2 cellular contexts compared by ENCODE assay signal in the genomic region with DNA sequence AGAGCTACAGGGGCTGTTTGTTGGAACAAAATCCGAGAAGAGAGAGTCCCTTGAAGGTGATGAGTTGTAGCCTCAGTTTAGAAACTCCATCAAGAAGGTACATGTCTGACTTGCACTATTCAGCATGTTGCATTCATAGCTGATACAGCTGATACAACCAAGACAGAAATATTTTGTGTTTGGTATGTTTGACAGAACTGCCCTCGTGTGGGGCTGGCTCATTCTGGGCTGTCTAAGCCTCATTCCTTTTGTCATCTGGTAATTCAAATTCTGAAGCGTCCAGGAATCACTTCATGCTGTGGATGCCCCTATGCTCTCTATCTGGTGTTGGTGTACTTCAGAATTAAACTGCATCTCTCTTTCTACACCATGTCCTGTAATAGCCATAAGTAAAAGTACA.
TF ChIP-seq lines count a peak whose summit lies in the region.

No MANE protein-coding gene starts in this region.

TF ChIP-seq in HCT116, 20 proteins besides CTCF, POLR2A, EP300 and RAD21:
- TF ChIP-seq YY1 (IDR thresholded peaks at IDR 0.05; ENCODE audit: extremely low read depth, insufficient replicate concordance, low read depth, low read length) (no peak), ZFX (IDR thresholded peaks at IDR 0.05) (no peak), ELF1 (IDR thresholded peaks at IDR 0.05; ENCODE audit: borderline replicate concordance, low read depth) (no peak), EZH2phosphoT487 (IDR thresholded peaks at IDR 0.05; ENCODE audit: borderline replicate concordance) (no peak), CEBPB (IDR thresholded peaks at IDR 0.05; ENCODE audit: low read depth) (no peak), SP1 (IDR thresholded peaks at IDR 0.05; ENCODE audit: low read depth) (no peak), FOSL1 (IDR thresholded peaks at IDR 0.05; ENCODE audit: low read depth) (no peak), REST (IDR thresholded peaks at IDR 0.05; ENCODE audit: low read depth) (no peak), ZBTB33 (IDR thresholded peaks at IDR 0.05; ENCODE audit: extremely low read depth, insufficient replicate concordance, low read length) (no peak), MAX (IDR thresholded peaks at IDR 0.05) (no peak), EGR1 (IDR thresholded peaks at IDR 0.05; ENCODE audit: low read depth) (no peak), EZH2 (IDR thresholded peaks at IDR 0.05) (no peak)
- TF ChIP-seq, protein P1, sequence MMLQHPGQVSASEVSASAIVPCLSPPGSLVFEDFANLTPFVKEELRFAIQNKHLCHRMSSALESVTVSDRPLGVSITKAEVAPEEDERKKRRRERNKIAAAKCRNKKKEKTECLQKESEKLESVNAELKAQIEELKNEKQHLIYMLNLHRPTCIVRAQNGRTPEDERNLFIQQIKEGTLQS (IDR thresholded peaks at IDR 0.05), result no peak

TF ChIP-seq in H1, 55 proteins besides CTCF, POLR2A, EP300 and RAD21:
- TF ChIP-seq SP2 (IDR thresholded peaks at IDR 0.05; ENCODE audit: low read length) (no peak), TAF7 (optimal IDR thresholded peaks at IDR 0.05; ENCODE audit: borderline replicate concordance, low read depth, low read length) (no peak), SIRT6 (IDR thresholded peaks at IDR 0.05; ENCODE audit: low read length) (no peak), ZNF274 (IDR thresholded peaks at IDR 0.05; ENCODE audit: borderline replicate concordance, extremely low read depth, low read length) (no peak), CTBP2 (IDR thresholded peaks at IDR 0.05; ENCODE audit: borderline replicate concordance, insufficient read depth, insufficient read length, low read length) (no peak), RBBP5 (IDR thresholded peaks at IDR 0.05; ENCODE audit: borderline replicate concordance, low read depth, low read length) (no peak), POLR2AphosphoS5 (IDR thresholded peaks at IDR 0.05; ENCODE audit: low read depth, low read length) (no peak), KDM5A (IDR thresholded peaks at IDR 0.05; ENCODE audit: low read length) (no peak), POU5F1 (IDR thresholded peaks at IDR 0.05; ENCODE audit: low read depth, low read length) (no peak), KDM1A (IDR thresholded peaks at IDR 0.05; ENCODE audit: borderline replicate concordance, low read length) (no peak), SIN3A (conservative IDR thresholded peaks at IDR 0.05 in 1 of 2, IDR thresholded peaks at IDR 0.05 in 1 of 2; ENCODE audit: low read depth in 1 of 2, low read length in 2 of 2) (no peak), EGR1 (IDR thresholded peaks at IDR 0.05; ENCODE audit: borderline replicate concordance, low read depth, low read length) (no peak), SAP30 (IDR thresholded peaks at IDR 0.05; ENCODE audit: insufficient read depth, insufficient replicate concordance, low read length) (no peak), CEBPB (IDR thresholded peaks at IDR 0.05; ENCODE audit: low read depth, low read length) (no peak), NRF1 (IDR thresholded peaks at IDR 0.05; ENCODE audit: low read depth, low read length) (no peak), YY1 (IDR thresholded peaks at IDR 0.05; ENCODE audit: low read depth, low read length) (no peak)
- TF ChIP-seq, protein P2, sequence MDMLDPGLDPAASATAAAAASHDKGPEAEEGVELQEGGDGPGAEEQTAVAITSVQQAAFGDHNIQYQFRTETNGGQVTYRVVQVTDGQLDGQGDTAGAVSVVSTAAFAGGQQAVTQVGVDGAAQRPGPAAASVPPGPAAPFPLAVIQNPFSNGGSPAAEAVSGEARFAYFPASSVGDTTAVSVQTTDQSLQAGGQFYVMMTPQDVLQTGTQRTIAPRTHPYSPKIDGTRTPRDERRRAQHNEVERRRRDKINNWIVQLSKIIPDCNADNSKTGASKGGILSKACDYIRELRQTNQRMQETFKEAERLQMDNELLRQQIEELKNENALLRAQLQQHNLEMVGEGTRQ (IDR thresholded peaks at IDR 0.05; ENCODE audit: low read length), result no peak
- TF ChIP-seq, protein P1 (IDR thresholded peaks at IDR 0.05; ENCODE audit: insufficient read depth, low read depth, low read length), result no peak
